8 cellular contexts compared by ENCODE assay signal in the genomic region with DNA sequence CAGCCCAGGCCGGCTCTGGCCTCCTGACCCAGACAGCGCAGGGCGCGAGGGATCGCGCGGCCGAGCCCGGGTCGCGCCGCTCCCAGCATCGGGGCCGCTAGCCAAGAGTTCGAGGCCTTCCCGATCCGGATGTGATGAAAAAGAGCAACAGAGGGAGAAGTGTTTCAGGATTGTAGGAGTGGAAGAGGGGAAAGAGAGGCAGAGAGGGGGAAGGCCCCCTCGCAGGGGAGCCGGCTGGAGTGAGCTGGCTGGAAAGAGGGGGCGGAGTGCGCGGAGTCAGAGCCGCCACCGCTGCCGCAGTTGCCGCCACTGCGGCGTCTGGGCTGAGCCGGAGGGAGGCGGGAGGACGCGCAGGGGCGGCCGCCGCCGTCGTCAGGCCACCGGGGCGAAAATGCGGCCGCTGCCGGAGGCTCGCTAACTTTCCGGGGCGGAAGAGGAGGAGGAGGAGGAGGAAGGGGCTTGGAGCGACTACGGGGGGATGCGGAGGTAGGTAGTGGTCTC. TPM values are rescaled to one million over a fixed set of nuclear protein-coding genes. Genes with fewer than 3 reads are reported as not detected.
DNase-seq lines count a peak whose midpoint lies in the region; ATAC-seq and TF ChIP-seq lines count a peak whose summit lies in the region.

No MANE protein-coding gene starts in this region.

- peak overlapping the region; percentile 82 for H2BK120ac ChIP-seq in trophoblast cell (ENCODE audit: insufficient read depth, low read length, poor library complexity)

- no peaks in the 10 kb centered on the region for H3K9me3 ChIP-seq in OCI-LY3 (ENCODE audit: insufficient read depth, low read length)
- H3K9me3 ChIP-seq in trophoblast cell (ENCODE audit: insufficient read depth, low read depth, low read length): no peaks in the 10 kb centered on the region

- peak overlapping the region; percentile 96 for H3K27ac ChIP-seq in OCI-LY3 (ENCODE audit: low read length)
- peak overlapping the region; percentile 46 for H3K27ac ChIP-seq in trophoblast cell (ENCODE audit: low read depth, low read length)
- peak overlapping the region; percentile 71 for H3K27ac ChIP-seq in urinary bladder (ENCODE audit: low read depth)

- H3K9ac ChIP-seq in OCI-LY3 (ENCODE audit: low read length) (peak overlapping the region; percentile 92), trophoblast cell (ENCODE audit: low read length) (peak overlapping the region; percentile 82)

- H3K4me2 ChIP-seq in OCI-LY3 (ENCODE audit: low read length) (peak overlapping the region; percentile 97), trophoblast cell (ENCODE audit: low read length) (peak overlapping the region; percentile 88)

- H3K4me1 ChIP-seq in OCI-LY3 (ENCODE audit: low read length) (peaks cover 70% of the 10 kb centered on the region), trophoblast cell (ENCODE audit: control insufficient read depth in 1 of 2, insufficient read depth in 2 of 2, low read length in 2 of 2) (peaks cover 0 to 3% of the 10 kb centered on the region in 2 experiments), urinary bladder (ENCODE audit: insufficient read depth) (peaks cover 1% of the 10 kb centered on the region)

- DNase-seq in DMS153 treated with DMSO at 0.1 percent for 48 hours (lab: John Stamatoyannopoulos, UW; ENCODE audit: unreplicated experiment) (peak; percentile 37), DMS153 (lab: John Stamatoyannopoulos, UW) (no peak), activated gamma-delta T cell treated with Interleukin-2 at 50 U/mL for 16 hours (peak; percentile 45), glomerular visceral epithelial cell (ENCODE audit: extremely low spot score) (peak; percentile 50), trophoblast cell (peak; percentile 6 to 51)

- H3K23ac ChIP-seq in trophoblast cell (ENCODE audit: low read length): no peak overlapping the region

- H2AK5ac ChIP-seq in trophoblast cell (ENCODE audit: low read length): no peak overlapping the region

- H3K79me2 ChIP-seq in OCI-LY3 (ENCODE audit: low read length): peaks cover 89% of the 10 kb centered on the region
- H3K79me2 ChIP-seq in trophoblast cell (ENCODE audit: control insufficient read depth, insufficient read depth, low read length, poor library complexity): peaks cover 6% of the 10 kb centered on the region

- peak overlapping the region; percentile 67 for H3K14ac ChIP-seq in trophoblast cell (ENCODE audit: low read length)

- peak; percentile 33 for ATAC-seq in HG02870 (IDR thresholded peaks at IDR 0.05; ENCODE audit: unreplicated experiment)

- peak overlapping the region; percentile 74 for H2BK5ac ChIP-seq in trophoblast cell (ENCODE audit: low read depth, low read length, poor library complexity)

- no peaks in the 10 kb centered on the region for H4K20me1 ChIP-seq in OCI-LY3 (ENCODE audit: insufficient read depth, low read length)

- H4K91ac ChIP-seq in trophoblast cell (ENCODE audit: low read depth, low read length): peak overlapping the region; percentile 87

- H3K4me3 ChIP-seq in OCI-LY3 (ENCODE audit: low read length) (peak overlapping the region; percentile 84), trophoblast cell (ENCODE audit: low read depth, low read length) (peak overlapping the region; percentile 84), urinary bladder (ENCODE audit: low read depth, low read length) (peak overlapping the region; percentile 73)

- WGBS in trophoblast cell (ENCODE audit: extremely low coverage, insufficient coverage, insufficient read length): no CpG with 5 or more reads among the region's 48 CpGs
- under 1% methylated on average over 48 of the region's 48 CpGs for WGBS in urinary bladder

- H4K12ac ChIP-seq in trophoblast cell (ENCODE audit: low read depth, low read length): peak overlapping the region; percentile 94

- H2AFZ ChIP-seq in OCI-LY3 (ENCODE audit: low read depth, low read length): no peak overlapping the region
- H2AFZ ChIP-seq in trophoblast cell (ENCODE audit: insufficient read depth, low read length, poor library complexity): peak overlapping the region; percentile 24

- H3K27me3 ChIP-seq in OCI-LY3 (ENCODE audit: low read depth, low read length) (no peaks in the 10 kb centered on the region), trophoblast cell (ENCODE audit: insufficient read depth, low read length) (no peaks in the 10 kb centered on the region)

- no peak for TF ChIP-seq CTCF in OCI-LY3 (IDR thresholded peaks at IDR 0.05; ENCODE audit: low read depth, low read length)

- H3K36me3 ChIP-seq in OCI-LY3 (replicated peaks; ENCODE audit: low read depth, low read length): peaks cover 20% of the 10 kb centered on the region
- no peaks in the 10 kb centered on the region for H3K36me3 ChIP-seq in trophoblast cell (ENCODE audit: control insufficient read depth in 1 of 2, insufficient read depth in 2 of 2, low read length in 2 of 2)
- no peaks in the 10 kb centered on the region for H3K36me3 ChIP-seq in urinary bladder (ENCODE audit: insufficient read depth)

- H3K79me1 ChIP-seq in trophoblast cell (ENCODE audit: low read length): peaks cover 13% of the 10 kb centered on the region

- H3K18ac ChIP-seq in trophoblast cell (ENCODE audit: low read length): peak overlapping the region; percentile 73

- peak overlapping the region; percentile 60 for H3K4ac ChIP-seq in trophoblast cell (ENCODE audit: low read depth, low read length)

- peak overlapping the region; percentile 76 for H2BK12ac ChIP-seq in trophoblast cell (ENCODE audit: low read length)

- peak overlapping the region; percentile 91 for H4K8ac ChIP-seq in trophoblast cell (ENCODE audit: low read depth, low read length)

RNA-seq across cellular contexts. Expression of a gene that starts 0.3 kb away (rescaled TPM):
- polyA plus RNA-seq in trophoblast cell (2013): 11.1 and 11.3 TPM in 2 replicates
- 69.4 TPM for total RNA-seq in urinary bladder
- polyA plus RNA-seq in urinary bladder: 13.4 TPM

Comparison
In these comparisons a context has a peak if more than half of its experiments do, and no peak if none do; other contexts are left out.
1. H3K27ac ChIP-seq: peak in every context shown above with its lines; median percentile 96 in OCI-LY3; 71 in urinary bladder; 46 in trophoblast cell.